In genomic region chr1:237281481-237281880, GRCh38 we compare ENCODE assay signal across 20 cellular contexts.
A peak's percentile ranks its signal among the peaks of the same experiment; 100 is the strongest.
DNase-seq lines count a peak whose midpoint lies in the region; ATAC-seq and TF ChIP-seq lines count a peak whose summit lies in the region.
"Had no signal": no experiment of that assay in that cellular context is flagged by ENCODE, and none has a peak within 500 bp of the region (broad histone marks: within the 10 kb centered on the region; RNA-seq: fewer than 3 reads in every experiment).

No MANE protein-coding gene starts in this region.

- H3K4me3 ChIP-seq in esophagus squamous epithelium: no peak overlapping the region
- H3K4me3 ChIP-seq: GM12878 had no signal

- no peak for TF ChIP-seq POLR2A in esophagus squamous epithelium (IDR thresholded peaks at IDR 0.05)

- H3K4me3 Mint-ChIP-seq in WTC11 (no peak overlapping the region), type B pancreatic cell (no peak overlapping the region)
- H3K4me3 Mint-ChIP-seq: CD4-positive, alpha-beta memory T cell had no signal

- intact Hi-C loops in left ventricle myocardium superior (cut with micrococcal nuclease) (no loop called here), esophagus squamous epithelium (cut with DNase I) (no loop called here)

- H3K9me3 ChIP-seq in esophagus squamous epithelium: no peaks in the 10 kb centered on the region

- H3K9me3 Mint-ChIP-seq in WTC11: peaks cover 1% of the 10 kb centered on the region; the same call in 1 of the 2 replicates
- no peaks in the 10 kb centered on the region for H3K9me3 Mint-ChIP-seq in type B pancreatic cell
- H3K9me3 Mint-ChIP-seq: CD4-positive, alpha-beta memory T cell had no signal

- WGBS in esophagus squamous epithelium, 2 donors: 56 to 89% methylated on average over 2 of the region's 2 CpGs

- H3K27ac Mint-ChIP-seq in WTC11 (0 out of 2 replicates have a peak overlapping the region, but pooled peaks have one; percentile 62), type B pancreatic cell (no peak overlapping the region)
- H3K27ac Mint-ChIP-seq: CD4-positive, alpha-beta memory T cell had no signal

- no peaks in the 10 kb centered on the region for H3K36me3 ChIP-seq in esophagus squamous epithelium

- peak; percentile 60 for ATAC-seq in WTC11
- peak; percentile 17 for ATAC-seq in left ventricle myocardium superior
- ATAC-seq: GM12878 had no signal

- H3K27me3 ChIP-seq in esophagus squamous epithelium: no peaks in the 10 kb centered on the region

- no peak for TF ChIP-seq CTCF in WTC11 (IDR thresholded peaks at IDR 0.05)
- no peak for TF ChIP-seq CTCF in type B pancreatic cell (conservative IDR thresholded peaks at IDR 0.05)
- TF ChIP-seq CTCF in esophagus squamous epithelium (IDR thresholded peaks at IDR 0.05): no peak

- CTCF ChIA-PET in WTC11 (lab: Charles Lee): no interaction called here

- DNase-seq in NCI-H2171 treated with DMSO at 0.1 percent for 48 hours (lab: John Stamatoyannopoulos, UW): peak; percentile 33
- DNase-seq in NCI-H2171 (lab: John Stamatoyannopoulos, UW): no peak
- DNase-seq in WTC11 (ENCODE audit: low spot score): no peak
- no peak for DNase-seq in left ventricle myocardium superior
- peak in 7 of 49 donors; percentile 2 to 33 (median 7) for DNase-seq in substantia nigra (lab: John Stamatoyannopoulos, UW)
- DNase-seq in type B pancreatic cell (ENCODE audit: extremely low spot score, unreplicated experiment): no peak
- no peak for DNase-seq in esophagus squamous epithelium (lab: John Stamatoyannopoulos, UW)
- no peak for DNase-seq in AG08396 (ENCODE audit: low spot score)
- DNase-seq: Calu3; CD4-positive, alpha-beta memory T cell; DND-41; GDM1; GOT3; KBM-7; MV-4-11; NCI-H1417 treated with DMSO at 0.1 percent for 48 hours; NCI-H2029 treated with DMSO at 0.1 percent for 48 hours; NCI-H510A treated with DMSO at 0.1 percent for 48 hours had no signal

- no peaks in the 10 kb centered on the region for H3K4me1 ChIP-seq in esophagus squamous epithelium

- H3K27ac ChIP-seq in substantia nigra (ENCODE audit: low read depth, low read length, poor library complexity, severe bottlenecking) (peak overlapping the region; percentile 41), esophagus squamous epithelium (no peak overlapping the region)
- H3K27ac ChIP-seq: 22Rv1 had no signal

- no peaks in the 10 kb centered on the region for H3K27me3 Mint-ChIP-seq in WTC11 (ENCODE audit: low read depth)
- H3K27me3 Mint-ChIP-seq in type B pancreatic cell: no peaks in the 10 kb centered on the region

- POLR2A ChIA-PET in WTC11 (lab: Charles Lee): no interaction called here

- H3K4me1 Mint-ChIP-seq in WTC11 (peaks cover 19% of the 10 kb centered on the region), type B pancreatic cell (ENCODE audit: unreplicated experiment) (no peaks in the 10 kb centered on the region)
- H3K4me1 Mint-ChIP-seq: CD4-positive, alpha-beta memory T cell had no signal

- H3K36me3 Mint-ChIP-seq in WTC11: no peaks in the 10 kb centered on the region
- H3K36me3 Mint-ChIP-seq in type B pancreatic cell: no peaks in the 10 kb centered on the region
- H3K36me3 Mint-ChIP-seq: CD4-positive, alpha-beta memory T cell had no signal

TF ChIP-seq in WTC11, 78 proteins besides CTCF, POLR2A, EP300 and RAD21:
- TF ChIP-seq, protein P1, sequence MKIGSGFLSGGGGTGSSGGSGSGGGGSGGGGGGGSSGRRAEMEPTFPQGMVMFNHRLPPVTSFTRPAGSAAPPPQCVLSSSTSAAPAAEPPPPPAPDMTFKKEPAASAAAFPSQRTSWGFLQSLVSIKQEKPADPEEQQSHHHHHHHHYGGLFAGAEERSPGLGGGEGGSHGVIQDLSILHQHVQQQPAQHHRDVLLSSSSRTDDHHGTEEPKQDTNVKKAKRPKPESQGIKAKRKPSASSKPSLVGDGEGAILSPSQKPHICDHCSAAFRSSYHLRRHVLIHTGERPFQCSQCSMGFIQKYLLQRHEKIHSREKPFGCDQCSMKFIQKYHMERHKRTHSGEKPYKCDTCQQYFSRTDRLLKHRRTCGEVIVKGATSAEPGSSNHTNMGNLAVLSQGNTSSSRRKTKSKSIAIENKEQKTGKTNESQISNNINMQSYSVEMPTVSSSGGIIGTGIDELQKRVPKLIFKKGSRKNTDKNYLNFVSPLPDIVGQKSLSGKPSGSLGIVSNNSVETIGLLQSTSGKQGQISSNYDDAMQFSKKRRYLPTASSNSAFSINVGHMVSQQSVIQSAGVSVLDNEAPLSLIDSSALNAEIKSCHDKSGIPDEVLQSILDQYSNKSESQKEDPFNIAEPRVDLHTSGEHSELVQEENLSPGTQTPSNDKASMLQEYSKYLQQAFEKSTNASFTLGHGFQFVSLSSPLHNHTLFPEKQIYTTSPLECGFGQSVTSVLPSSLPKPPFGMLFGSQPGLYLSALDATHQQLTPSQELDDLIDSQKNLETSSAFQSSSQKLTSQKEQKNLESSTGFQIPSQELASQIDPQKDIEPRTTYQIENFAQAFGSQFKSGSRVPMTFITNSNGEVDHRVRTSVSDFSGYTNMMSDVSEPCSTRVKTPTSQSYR (CRISPR knock-in tag; IDR thresholded peaks at IDR 0.05): no peak
- TF ChIP-seq USF2 (CRISPR knock-in tag; IDR thresholded peaks at IDR 0.05) (no peak), JAZF1 (CRISPR knock-in tag; IDR thresholded peaks at IDR 0.05) (no peak), RELA (CRISPR knock-in tag; IDR thresholded peaks at IDR 0.05; ENCODE audit: borderline replicate concordance) (no peak), ZNF396 (CRISPR knock-in tag; IDR thresholded peaks at IDR 0.05; ENCODE audit: borderline replicate concordance) (no peak), SOX15 (CRISPR knock-in tag; IDR thresholded peaks at IDR 0.05) (no peak)
- TF ChIP-seq, protein P2, sequence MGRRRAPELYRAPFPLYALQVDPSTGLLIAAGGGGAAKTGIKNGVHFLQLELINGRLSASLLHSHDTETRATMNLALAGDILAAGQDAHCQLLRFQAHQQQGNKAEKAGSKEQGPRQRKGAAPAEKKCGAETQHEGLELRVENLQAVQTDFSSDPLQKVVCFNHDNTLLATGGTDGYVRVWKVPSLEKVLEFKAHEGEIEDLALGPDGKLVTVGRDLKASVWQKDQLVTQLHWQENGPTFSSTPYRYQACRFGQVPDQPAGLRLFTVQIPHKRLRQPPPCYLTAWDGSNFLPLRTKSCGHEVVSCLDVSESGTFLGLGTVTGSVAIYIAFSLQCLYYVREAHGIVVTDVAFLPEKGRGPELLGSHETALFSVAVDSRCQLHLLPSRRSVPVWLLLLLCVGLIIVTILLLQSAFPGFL (CRISPR knock-in tag; IDR thresholded peaks at IDR 0.05; ENCODE audit: borderline replicate concordance): no peak
- TF ChIP-seq, protein P3, sequence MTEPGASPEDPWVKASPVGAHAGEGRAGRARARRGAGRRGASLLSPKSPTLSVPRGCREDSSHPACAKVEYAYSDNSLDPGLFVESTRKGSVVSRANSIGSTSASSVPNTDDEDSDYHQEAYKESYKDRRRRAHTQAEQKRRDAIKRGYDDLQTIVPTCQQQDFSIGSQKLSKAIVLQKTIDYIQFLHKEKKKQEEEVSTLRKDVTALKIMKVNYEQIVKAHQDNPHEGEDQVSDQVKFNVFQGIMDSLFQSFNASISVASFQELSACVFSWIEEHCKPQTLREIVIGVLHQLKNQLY (CRISPR knock-in tag; IDR thresholded peaks at IDR 0.05): no peak
